8 cellular contexts compared by ENCODE assay signal in the genomic region with DNA sequence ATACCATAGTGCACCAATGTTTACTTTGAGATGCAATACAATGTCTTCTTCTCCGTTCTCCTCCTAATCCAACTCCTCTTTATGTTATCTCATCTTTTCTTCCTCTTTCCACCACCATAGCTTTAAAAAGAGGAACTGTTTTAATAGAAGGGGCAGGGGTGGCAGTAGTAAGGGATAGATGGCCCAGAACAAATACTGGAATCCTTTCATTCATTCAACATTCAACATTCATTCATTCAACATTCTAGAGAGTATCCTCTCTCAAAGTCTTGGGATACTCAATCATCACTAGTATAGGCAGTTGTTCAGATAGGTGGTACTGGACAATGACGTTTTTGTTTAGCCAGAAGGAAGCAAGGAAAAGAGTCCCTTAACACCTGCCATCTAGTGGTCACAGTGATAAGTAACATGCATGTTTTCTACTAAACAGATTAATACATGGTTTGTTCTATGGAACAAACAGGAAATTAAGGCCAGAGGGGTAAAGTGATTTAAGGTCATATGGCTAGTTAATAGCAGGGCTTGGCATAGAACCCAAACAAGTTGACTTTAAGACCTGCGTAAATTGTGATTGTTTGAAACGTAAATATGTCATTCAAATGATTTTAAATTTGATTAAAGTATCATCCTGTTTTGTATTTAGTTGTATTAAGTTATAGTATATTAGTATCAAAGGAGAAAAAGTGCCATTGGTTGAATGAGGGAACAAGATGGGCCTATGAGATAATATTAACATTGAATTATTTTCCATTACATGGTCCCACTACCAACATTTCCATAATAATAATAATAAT. TPM values are rescaled to one million over a fixed set of nuclear protein-coding genes. Genes with fewer than 3 reads are reported as not detected.
DNase-seq lines count a peak whose midpoint lies in the region; ATAC-seq and TF ChIP-seq lines count a peak whose summit lies in the region.

No MANE protein-coding gene starts in this region.

- ATAC-seq in foreskin keratinocyte = peak; percentile 31
- no peak for ATAC-seq in HG03432 (IDR thresholded peaks at IDR 0.05; ENCODE audit: unreplicated experiment)

- H3K27ac ChIP-seq in left ventricle myocardium inferior (replicated peaks) (no peak overlapping the region), foreskin keratinocyte (no peak overlapping the region), spleen (no peak overlapping the region), uterus (no peak overlapping the region)

- DNase-seq in left ventricle myocardium inferior = no peak
- no peak for DNase-seq in cardiac septum (ENCODE audit: low spot score)
- DNase-seq in NCI-H1417 treated with DMSO at 0.1 percent for 48 hours (lab: John Stamatoyannopoulos, UW) = peak; percentile 25
- peak; percentile 96 for DNase-seq in SKM-1 (lab: John Stamatoyannopoulos, UW; ENCODE audit: unreplicated experiment)
- peak; percentile 26 to 53 for DNase-seq in foreskin keratinocyte
- DNase-seq in spleen = no peak
- no peak for DNase-seq in uterus

- WGBS in spleen, 5 donors = 43 to 47% (median 46%) methylated on average over 4 of the region's 4 CpGs

- intact Hi-C loops in left ventricle myocardium inferior (cut with micrococcal nuclease) (no loop called here), cardiac septum (cut with DNase I) (no loop called here), spleen (cut with DNase I; ENCODE audit: low total_unique reads) (no loop called here), uterus (cut with DNase I; ENCODE audit: low total_unique reads) (no loop called here)

- H3K9me3 ChIP-seq in left ventricle myocardium inferior (replicated peaks) (no peaks in the 10 kb centered on the region), spleen (no peaks in the 10 kb centered on the region), uterus (no peaks in the 10 kb centered on the region)

- H3K4me1 ChIP-seq in left ventricle myocardium inferior (peaks cover 16% of the 10 kb centered on the region), foreskin keratinocyte (no peaks in the 10 kb centered on the region), spleen (peaks cover 0 to 21% (median 14%) of the 10 kb centered on the region in 6 donors), uterus (no peaks in the 10 kb centered on the region)

- H3K4me3 ChIP-seq in left ventricle myocardium inferior = no peak overlapping the region
- no peak overlapping the region for H3K4me3 ChIP-seq in spleen
- H3K4me3 ChIP-seq in uterus = no peak overlapping the region

- TF ChIP-seq POLR2A in spleen (IDR thresholded peaks at IDR 0.05) (no peak), uterus (IDR thresholded peaks at IDR 0.05) (no peak)

- TF ChIP-seq CTCF in left ventricle myocardium inferior (IDR thresholded peaks at IDR 0.05; ENCODE audit: borderline replicate concordance) (peak; percentile 65), foreskin keratinocyte (conservative IDR thresholded peaks at IDR 0.05) (peak; percentile 82), spleen (IDR thresholded peaks at IDR 0.05 in 8 of 11, conservative IDR thresholded peaks at IDR 0.05 in 3 of 11) (peak in 7 of 11 experiments; percentile 43 to 61 (median 52)), uterus (IDR thresholded peaks at IDR 0.05) (peak in 1 of 4 experiments; percentile 18)

- H3K36me3 ChIP-seq in left ventricle myocardium inferior (no peaks in the 10 kb centered on the region), spleen (no peaks in the 10 kb centered on the region), uterus (no peaks in the 10 kb centered on the region)

- H3K27me3 ChIP-seq in left ventricle myocardium inferior (ENCODE audit: low read depth) (peaks cover 13% of the 10 kb centered on the region), foreskin keratinocyte (no peaks in the 10 kb centered on the region), spleen (replicated peaks in 1 of 7) (peaks cover 0 to 29% (median 0%) of the 10 kb centered on the region in 7 donors), uterus (peaks cover 0 to 4% of the 10 kb centered on the region in 2 donors)

RNA-seq across cellular contexts. Expression of gene EHHADH, which starts 26.9 kb away (rescaled TPM):
- total RNA-seq in left ventricle myocardium inferior (20.1 TPM), cardiac septum (17.7 TPM), foreskin keratinocyte (5.5 and 5.9 TPM in 2 replicates), spleen (10 to 100 TPM in 4 of 7 donors, 1 to 10 TPM in 3; 3.9 to 18.9 (median 10.1) TPM), uterus (1 to 10 TPM; 2.6 to 7.2 (median 3.3) TPM)
- polyA plus RNA-seq in foreskin keratinocyte (1.9 and 2.2 TPM in 2 replicates), spleen (1 to 10 TPM; 1.3 to 2.5 (median 1.8) TPM)

Comparison
In these comparisons a context has a peak if more than half of its experiments do, and no peak if none do; other contexts are left out.
1. DNase-seq: peak in NCI-H1417 treated with DMSO at 0.1 percent for 48 hours (single experiment), SKM-1 (single experiment) and foreskin keratinocyte (2 of 2); none in left ventricle myocardium inferior (single experiment), cardiac septum (single experiment), spleen (single experiment) and uterus (0 of 2).